Comparison of ENCODE assay signal across 1 cellular context in the genomic region with DNA sequence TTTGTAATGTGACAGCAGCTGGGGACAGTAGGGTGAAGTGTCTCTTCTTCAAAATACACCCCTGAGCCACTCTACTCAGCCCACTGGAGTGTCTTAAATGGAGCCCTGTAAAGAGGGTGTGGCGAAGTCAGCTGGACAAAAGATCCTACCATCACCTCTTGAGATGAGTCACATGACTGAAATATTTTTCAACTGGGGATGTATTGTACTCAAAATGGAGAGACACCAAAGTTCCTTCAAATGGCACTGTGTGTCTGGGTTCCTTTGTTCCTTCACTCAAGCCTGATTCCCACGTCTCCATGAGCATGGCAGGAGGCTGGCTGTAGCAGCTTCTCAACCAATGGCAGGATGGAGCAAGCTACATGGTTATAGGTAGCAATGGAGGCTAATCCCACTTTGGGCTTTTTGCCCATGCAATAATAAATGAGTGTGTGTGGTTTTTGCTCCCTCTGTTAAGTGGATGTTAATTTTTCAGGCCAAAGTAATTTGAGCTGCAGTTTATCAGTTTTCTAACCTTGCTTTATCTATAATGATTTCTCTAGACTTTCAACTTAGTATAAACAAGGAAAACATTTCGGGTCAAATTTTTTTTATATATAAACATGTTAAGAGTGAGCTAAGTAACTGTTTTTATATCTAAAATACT.
TF ChIP-seq lines count a peak whose summit lies in the region.

No MANE protein-coding gene starts in this region.

TF ChIP-seq in HEK293, 187 proteins besides CTCF, POLR2A, EP300 and RAD21 (continued from another document):
- TF ChIP-seq, protein P1, sequence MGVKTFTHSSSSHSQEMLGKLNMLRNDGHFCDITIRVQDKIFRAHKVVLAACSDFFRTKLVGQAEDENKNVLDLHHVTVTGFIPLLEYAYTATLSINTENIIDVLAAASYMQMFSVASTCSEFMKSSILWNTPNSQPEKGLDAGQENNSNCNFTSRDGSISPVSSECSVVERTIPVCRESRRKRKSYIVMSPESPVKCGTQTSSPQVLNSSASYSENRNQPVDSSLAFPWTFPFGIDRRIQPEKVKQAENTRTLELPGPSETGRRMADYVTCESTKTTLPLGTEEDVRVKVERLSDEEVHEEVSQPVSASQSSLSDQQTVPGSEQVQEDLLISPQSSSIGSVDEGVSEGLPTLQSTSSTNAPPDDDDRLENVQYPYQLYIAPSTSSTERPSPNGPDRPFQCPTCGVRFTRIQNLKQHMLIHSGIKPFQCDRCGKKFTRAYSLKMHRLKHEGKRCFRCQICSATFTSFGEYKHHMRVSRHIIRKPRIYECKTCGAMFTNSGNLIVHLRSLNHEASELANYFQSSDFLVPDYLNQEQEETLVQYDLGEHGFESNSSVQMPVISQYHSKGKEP (tag by site-specific recombination; IDR thresholded peaks at IDR 0.05), result 0 out of 2 replicates have a peak, but pooled peaks have one; percentile 53
- no peak for TF ChIP-seq ZNF354C (tag by site-specific recombination; IDR thresholded peaks at IDR 0.05; ENCODE audit: borderline replicate concordance, low read depth)
- no peak for TF ChIP-seq ZNF133 (tag by site-specific recombination; IDR thresholded peaks at IDR 0.05)
- TF ChIP-seq, protein P2, sequence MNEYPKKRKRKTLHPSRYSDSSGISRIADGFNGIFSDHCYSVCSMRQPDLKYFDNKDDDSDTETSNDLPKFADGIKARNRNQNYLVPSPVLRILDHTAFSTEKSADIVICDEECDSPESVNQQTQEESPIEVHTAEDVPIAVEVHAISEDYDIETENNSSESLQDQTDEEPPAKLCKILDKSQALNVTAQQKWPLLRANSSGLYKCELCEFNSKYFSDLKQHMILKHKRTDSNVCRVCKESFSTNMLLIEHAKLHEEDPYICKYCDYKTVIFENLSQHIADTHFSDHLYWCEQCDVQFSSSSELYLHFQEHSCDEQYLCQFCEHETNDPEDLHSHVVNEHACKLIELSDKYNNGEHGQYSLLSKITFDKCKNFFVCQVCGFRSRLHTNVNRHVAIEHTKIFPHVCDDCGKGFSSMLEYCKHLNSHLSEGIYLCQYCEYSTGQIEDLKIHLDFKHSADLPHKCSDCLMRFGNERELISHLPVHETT (tag by site-specific recombination; IDR thresholded peaks at IDR 0.05), result no peak
- TF ChIP-seq ZNF112 (tag by site-specific recombination; IDR thresholded peaks at IDR 0.05), result no peak
- no peak for TF ChIP-seq ZNF529 (tag by site-specific recombination; IDR thresholded peaks at IDR 0.05; ENCODE audit: insufficient replicate concordance)
- TF ChIP-seq TCF7L2 (IDR thresholded peaks at IDR 0.05; ENCODE audit: borderline replicate concordance, low read depth, low read length), result peak; percentile 78
- TF ChIP-seq, protein P3, sequence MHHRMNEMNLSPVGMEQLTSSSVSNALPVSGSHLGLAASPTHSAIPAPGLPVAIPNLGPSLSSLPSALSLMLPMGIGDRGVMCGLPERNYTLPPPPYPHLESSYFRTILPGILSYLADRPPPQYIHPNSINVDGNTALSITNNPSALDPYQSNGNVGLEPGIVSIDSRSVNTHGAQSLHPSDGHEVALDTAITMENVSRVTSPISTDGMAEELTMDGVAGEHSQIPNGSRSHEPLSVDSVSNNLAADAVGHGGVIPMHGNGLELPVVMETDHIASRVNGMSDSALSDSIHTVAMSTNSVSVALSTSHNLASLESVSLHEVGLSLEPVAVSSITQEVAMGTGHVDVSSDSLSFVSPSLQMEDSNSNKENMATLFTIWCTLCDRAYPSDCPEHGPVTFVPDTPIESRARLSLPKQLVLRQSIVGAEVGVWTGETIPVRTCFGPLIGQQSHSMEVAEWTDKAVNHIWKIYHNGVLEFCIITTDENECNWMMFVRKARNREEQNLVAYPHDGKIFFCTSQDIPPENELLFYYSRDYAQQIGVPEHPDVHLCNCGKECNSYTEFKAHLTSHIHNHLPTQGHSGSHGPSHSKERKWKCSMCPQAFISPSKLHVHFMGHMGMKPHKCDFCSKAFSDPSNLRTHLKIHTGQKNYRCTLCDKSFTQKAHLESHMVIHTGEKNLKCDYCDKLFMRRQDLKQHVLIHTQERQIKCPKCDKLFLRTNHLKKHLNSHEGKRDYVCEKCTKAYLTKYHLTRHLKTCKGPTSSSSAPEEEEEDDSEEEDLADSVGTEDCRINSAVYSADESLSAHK (tag by site-specific recombination; IDR thresholded peaks at IDR 0.05), result peak; percentile 26; the same call in 1 of the 2 replicates
- no peak for TF ChIP-seq ZNF214 (tag by site-specific recombination; IDR thresholded peaks at IDR 0.05; ENCODE audit: borderline replicate concordance)
- no peak for TF ChIP-seq KLF7 (tag by site-specific recombination; IDR thresholded peaks at IDR 0.05; ENCODE audit: borderline replicate concordance)
- TF ChIP-seq, protein P4, sequence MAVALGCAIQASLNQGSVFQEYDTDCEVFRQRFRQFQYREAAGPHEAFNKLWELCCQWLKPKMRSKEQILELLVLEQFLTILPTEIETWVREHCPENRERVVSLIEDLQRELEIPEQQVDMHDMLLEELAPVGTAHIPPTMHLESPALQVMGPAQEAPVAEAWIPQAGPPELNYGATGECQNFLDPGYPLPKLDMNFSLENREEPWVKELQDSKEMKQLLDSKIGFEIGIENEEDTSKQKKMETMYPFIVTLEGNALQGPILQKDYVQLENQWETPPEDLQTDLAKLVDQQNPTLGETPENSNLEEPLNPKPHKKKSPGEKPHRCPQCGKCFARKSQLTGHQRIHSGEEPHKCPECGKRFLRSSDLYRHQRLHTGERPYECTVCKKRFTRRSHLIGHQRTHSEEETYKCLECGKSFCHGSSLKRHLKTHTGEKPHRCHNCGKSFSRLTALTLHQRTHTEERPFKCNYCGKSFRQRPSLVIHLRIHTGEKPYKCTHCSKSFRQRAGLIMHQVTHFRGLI (tag by site-specific recombination; IDR thresholded peaks at IDR 0.05), result no peak
- TF ChIP-seq, protein P5, sequence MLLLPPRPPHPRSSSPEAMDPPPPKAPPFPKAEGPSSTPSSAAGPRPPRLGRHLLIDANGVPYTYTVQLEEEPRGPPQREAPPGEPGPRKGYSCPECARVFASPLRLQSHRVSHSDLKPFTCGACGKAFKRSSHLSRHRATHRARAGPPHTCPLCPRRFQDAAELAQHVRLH (tag by site-specific recombination; IDR thresholded peaks at IDR 0.05), result 0 out of 2 replicates have a peak, but pooled peaks have one; percentile 9
- no peak for TF ChIP-seq ZSCAN23 (tag by site-specific recombination; IDR thresholded peaks at IDR 0.05)
- no peak for TF ChIP-seq ZNF544 (tag by site-specific recombination; IDR thresholded peaks at IDR 0.05)
- TF ChIP-seq FEZF1 (tag by site-specific recombination; IDR thresholded peaks at IDR 0.05), result peak; percentile 89
- no peak for TF ChIP-seq ZNF521 (tag by site-specific recombination; IDR thresholded peaks at IDR 0.05)
- TF ChIP-seq KLF10 (tag by site-specific recombination; IDR thresholded peaks at IDR 0.05), result peak; percentile 60; the same call in 1 of the 2 replicates
- TF ChIP-seq ZNF830 (tag by site-specific recombination; IDR thresholded peaks at IDR 0.05; ENCODE audit: low read depth), result no peak
- TF ChIP-seq ZNF394 (tag by site-specific recombination; IDR thresholded peaks at IDR 0.05; ENCODE audit: borderline replicate concordance), result peak; percentile 37; the same call in 1 of the 2 replicates
- TF ChIP-seq ZSCAN30 (tag by site-specific recombination; IDR thresholded peaks at IDR 0.05), result no peak
- TF ChIP-seq, protein P6, sequence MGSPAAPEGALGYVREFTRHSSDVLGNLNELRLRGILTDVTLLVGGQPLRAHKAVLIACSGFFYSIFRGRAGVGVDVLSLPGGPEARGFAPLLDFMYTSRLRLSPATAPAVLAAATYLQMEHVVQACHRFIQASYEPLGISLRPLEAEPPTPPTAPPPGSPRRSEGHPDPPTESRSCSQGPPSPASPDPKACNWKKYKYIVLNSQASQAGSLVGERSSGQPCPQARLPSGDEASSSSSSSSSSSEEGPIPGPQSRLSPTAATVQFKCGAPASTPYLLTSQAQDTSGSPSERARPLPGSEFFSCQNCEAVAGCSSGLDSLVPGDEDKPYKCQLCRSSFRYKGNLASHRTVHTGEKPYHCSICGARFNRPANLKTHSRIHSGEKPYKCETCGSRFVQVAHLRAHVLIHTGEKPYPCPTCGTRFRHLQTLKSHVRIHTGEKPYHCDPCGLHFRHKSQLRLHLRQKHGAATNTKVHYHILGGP (tag by site-specific recombination; IDR thresholded peaks at IDR 0.05), result no peak
- 0 out of 2 replicates have a peak, but pooled peaks have one; percentile 12 for TF ChIP-seq ZBTB17 (tag by site-specific recombination; IDR thresholded peaks at IDR 0.05)
- TF ChIP-seq SP2 (tag by site-specific recombination; IDR thresholded peaks at IDR 0.05), result peak; percentile 9; the same call in 1 of the 2 replicates
- TF ChIP-seq, protein P7, sequence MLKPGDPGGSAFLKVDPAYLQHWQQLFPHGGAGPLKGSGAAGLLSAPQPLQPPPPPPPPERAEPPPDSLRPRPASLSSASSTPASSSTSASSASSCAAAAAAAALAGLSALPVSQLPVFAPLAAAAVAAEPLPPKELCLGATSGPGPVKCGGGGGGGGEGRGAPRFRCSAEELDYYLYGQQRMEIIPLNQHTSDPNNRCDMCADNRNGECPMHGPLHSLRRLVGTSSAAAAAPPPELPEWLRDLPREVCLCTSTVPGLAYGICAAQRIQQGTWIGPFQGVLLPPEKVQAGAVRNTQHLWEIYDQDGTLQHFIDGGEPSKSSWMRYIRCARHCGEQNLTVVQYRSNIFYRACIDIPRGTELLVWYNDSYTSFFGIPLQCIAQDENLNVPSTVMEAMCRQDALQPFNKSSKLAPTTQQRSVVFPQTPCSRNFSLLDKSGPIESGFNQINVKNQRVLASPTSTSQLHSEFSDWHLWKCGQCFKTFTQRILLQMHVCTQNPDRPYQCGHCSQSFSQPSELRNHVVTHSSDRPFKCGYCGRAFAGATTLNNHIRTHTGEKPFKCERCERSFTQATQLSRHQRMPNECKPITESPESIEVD (tag by site-specific recombination; IDR thresholded peaks at IDR 0.05), result peak; percentile 88
TF ChIP-seq in HEK293: peak in this region for 14.
